In genomic region chr10:33871557-33871956, GRCh38 we compare ENCODE assay signal across 21 cellular contexts.
"Had no signal": no experiment of that assay in that cellular context is flagged by ENCODE, and none has a peak within 500 bp of the region (broad histone marks: within the 10 kb centered on the region; RNA-seq: fewer than 3 reads in every experiment).

No MANE protein-coding gene starts in this region.

- DNase-seq: activated CD4-positive, alpha-beta T cell treated with anti-CD3 and anti-CD28 coated beads for 1 hour; activated CD8-positive, alpha-beta memory T cell treated with anti-CD3 and anti-CD28 coated beads for 24 hours; activated CD8-positive, alpha-beta memory T cell treated with anti-CD3 and anti-CD28 coated beads, Interleukin-2, amount 50 U/mL, for 4 hours; activated T-cell treated with anti-CD3 and anti-CD28 coated beads, Interleukin-2, amount 50 U/mL, for 24 hours; adrenal gland; colonic mucosa; dorsolateral prefrontal cortex; effector memory CD8-positive, alpha-beta T cell; hippocampal formation; left ventricle myocardium superior; mammary epithelial cell; midbrain; natural killer cell; retina; stimulated activated CD4-positive, alpha-beta T cell treated with anti-CD3 and anti-CD28 coated beads, Interleukin-2, amount 100 ng/mL, for 48 hours; stimulated activated CD8-positive, alpha-beta memory T cell treated with anti-CD3 and anti-CD28 coated beads, Interleukin-4, amount 100 ng/mL, for 48 hours; stimulated activated naive CD4-positive, alpha-beta T cell treated with Interleukin-2 at 50 U/mL for 16 hours had no signal

- H3K36me3 Mint-ChIP-seq: activated naive CD8-positive, alpha-beta T cell; natural killer cell; type B pancreatic cell had no signal

- H3K27ac Mint-ChIP-seq: activated naive CD8-positive, alpha-beta T cell; activated T-cell treated with anti-CD3 and anti-CD28 coated beads, Interleukin-2, amount 50 U/mL, for 24 hours; activated T-helper 17 cell treated with anti-CD3 and anti-CD28 coated beads, Interleukin-2, amount 50 U/mL, for 72 hours; effector memory CD8-positive, alpha-beta T cell; natural killer cell; progenitor cell of endocrine pancreas; type B pancreatic cell had no signal

- H3K4me3 Mint-ChIP-seq: activated naive CD8-positive, alpha-beta T cell; activated T-cell treated with anti-CD3 and anti-CD28 coated beads, Interleukin-2, amount 50 U/mL, for 24 hours; activated T-helper 17 cell treated with anti-CD3 and anti-CD28 coated beads, Interleukin-2, amount 50 U/mL, for 72 hours; effector memory CD8-positive, alpha-beta T cell; natural killer cell; type B pancreatic cell had no signal

- H3K9me3 Mint-ChIP-seq: activated T-cell treated with anti-CD3 and anti-CD28 coated beads, Interleukin-2, amount 50 U/mL, for 24 hours; activated T-helper 17 cell treated with anti-CD3 and anti-CD28 coated beads, Interleukin-2, amount 50 U/mL, for 72 hours; natural killer cell had no signal

- H3K4me1 Mint-ChIP-seq: activated T-helper 17 cell treated with anti-CD3 and anti-CD28 coated beads, Interleukin-2, amount 50 U/mL, for 72 hours had no signal
